In the genomic region with DNA sequence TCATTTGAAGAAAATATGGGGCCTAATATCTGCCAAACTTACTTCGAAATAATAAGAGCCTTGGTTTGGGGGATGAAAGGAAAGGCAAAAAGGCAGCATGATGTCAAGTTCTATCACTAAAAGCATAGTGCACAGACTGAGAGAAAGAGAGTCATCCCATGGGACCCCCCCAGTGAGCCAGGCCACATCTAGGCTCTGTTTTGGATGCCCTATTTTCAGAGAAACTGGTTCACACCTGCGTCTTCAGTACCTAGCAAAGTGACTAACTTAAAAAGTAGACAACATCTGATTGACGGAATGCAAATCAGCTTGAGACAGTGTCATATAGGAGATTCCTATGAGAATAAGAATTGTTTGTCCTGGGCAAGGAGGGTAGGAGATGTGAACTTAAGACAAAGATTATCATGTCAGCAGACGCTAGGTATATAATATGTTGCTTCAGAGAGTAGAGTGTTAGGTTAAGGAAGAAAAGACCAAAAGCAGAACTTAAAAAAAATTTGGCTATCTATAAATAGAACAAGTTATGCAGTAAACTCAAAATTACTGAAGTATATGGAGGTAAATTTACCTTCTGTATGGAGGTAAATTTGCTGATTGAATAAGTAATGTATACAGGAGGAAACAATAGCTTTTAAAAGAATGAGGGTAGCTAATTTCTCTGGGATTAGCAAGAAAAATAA, we compare ENCODE assay signal across 18 cellular contexts.
"Had no signal": no experiment of that assay in that cellular context is flagged by ENCODE, and none has a peak within 500 bp of the region (broad histone marks: within the 10 kb centered on the region; RNA-seq: fewer than 3 reads in every experiment).

No MANE protein-coding gene starts in this region.

- H3K36me3 Mint-ChIP-seq: immature natural killer cell; naive thymus-derived CD8-positive, alpha-beta T cell had no signal

- FAIRE-seq: colon, small intestine had no signal

- H3K4me3 ChIP-seq: esophagus squamous epithelium, gastroesophageal sphincter, lung, right atrium auricular region, stomach had no signal

- DNase-seq: dermis blood vessel endothelial cell; esophagus squamous epithelium; foreskin fibroblast; immature natural killer cell; left colon; left ventricle myocardium superior; naive thymus-derived CD8-positive, alpha-beta T cell; small intestine; stimulated activated CD4-positive, alpha-beta T cell treated with anti-CD3 and anti-CD28 coated beads, Interleukin-12 subunit alpha, Interleukin-12 subunit beta, amount 100 ng/mL, for 4 hours; stimulated activated naive CD4-positive, alpha-beta T cell; stomach; substantia nigra; trophoblast cell had no signal

- H3K9me3 ChIP-seq: esophagus squamous epithelium, gastroesophageal sphincter, neutrophil, right atrium auricular region, stomach had no signal

- H3K4me3 Mint-ChIP-seq: immature natural killer cell; naive thymus-derived CD8-positive, alpha-beta T cell had no signal

- H3K9me3 Mint-ChIP-seq: immature natural killer cell; naive thymus-derived CD8-positive, alpha-beta T cell had no signal

- H3K27me3 ChIP-seq: esophagus squamous epithelium, gastroesophageal sphincter, neutrophil, right atrium auricular region, stomach had no signal

- H3K27ac Mint-ChIP-seq: immature natural killer cell; naive thymus-derived CD8-positive, alpha-beta T cell had no signal

- H3K27ac ChIP-seq: esophagus squamous epithelium, gastroesophageal sphincter, neutrophil, right atrium auricular region, stomach had no signal

- H3K4me1 Mint-ChIP-seq: immature natural killer cell had no signal

- H3K36me3 ChIP-seq: esophagus squamous epithelium, gastroesophageal sphincter, neutrophil, right atrium auricular region, stomach had no signal

- ATAC-seq: gastroesophageal sphincter; left colon; left ventricle myocardium superior; naive thymus-derived CD8-positive, alpha-beta T cell had no signal
